8 cellular contexts compared by ENCODE assay signal in genomic region chr7:37284805-37285211, GRCh38.
DNase-seq lines count a peak whose midpoint lies in the region; ATAC-seq, FAIRE-seq and TF ChIP-seq lines count a peak whose summit lies in the region.

No MANE protein-coding gene starts in this region.

- in situ Hi-C loops in HepG2 (cut with HindIII; ENCODE audit: extremely low pct_ligation_motif_present, low pct_unique_long_range_greater_than_20kb) = loop anchor here (10.0 kb wide), 1 partner anchor 230 kb away; no protein-coding TSS in a partner anchor

- H3K27ac ChIP-seq in caudate nucleus (ENCODE audit: low read depth, low read length) (peak overlapping the region; percentile 97), HepG2 (ENCODE audit: extremely low read length, insufficient read depth, low read length) (no peak overlapping the region)

- WGBS in HepG2 (ENCODE audit: low lambda C conversion rate) = 69% methylated on average over 4 of the region's 6 CpGs

- CTCF ChIA-PET in HepG2 (lab: Yijun Ruan, JAX; ENCODE audit: low intra/inter-chr PET ratio, low total read pairs) = interaction anchor here (0.9 to 1.9 kb wide), 5 partner anchors 68 to 226 kb away, joined by 3 to 6 read pairs (median 3); partner anchors contain the start of gene ELMO1

- TF ChIP-seq CTCF in D721Med (IDR thresholded peaks at IDR 0.05; ENCODE audit: insufficient read depth, missing control alignments) (peak; percentile 66), HepG2 (CRISPR knock-in tag; IDR thresholded peaks at IDR 0.05) (peak; percentile 83)

- no peak for TF ChIP-seq EP300 in HepG2 (IDR thresholded peaks at IDR 0.05; ENCODE audit: low read depth in 2 of 2, low read length in 2 of 2)
- no peak for TF ChIP-seq EP300 in HepG2 (CRISPR knock-in tag; IDR thresholded peaks at IDR 0.05; ENCODE audit: borderline replicate concordance)

- TF ChIP-seq RAD21 in HepG2 (CRISPR knock-in tag; IDR thresholded peaks at IDR 0.05) = peak; percentile 48; the same call in 1 of the 2 replicates

- TF ChIP-seq POLR2A in HepG2 (IDR thresholded peaks at IDR 0.05; ENCODE audit: insufficient read depth in 1 of 2, low read depth in 2 of 2, low read length in 2 of 2) = no peak

- H3K27me3 ChIP-seq in HepG2 (ENCODE audit: control insufficient read depth in 1 of 2, insufficient read depth in 2 of 2, low read length in 2 of 2) = no peaks in the 10 kb centered on the region

- H4K20me1 ChIP-seq in HepG2 (ENCODE audit: insufficient read depth, low read length) = no peaks in the 10 kb centered on the region

- no peaks in the 10 kb centered on the region for H3K4me1 ChIP-seq in HepG2 (ENCODE audit: insufficient read depth, low read length)

- H3K4me3 ChIP-seq in HepG2 (replicated peaks in 1 of 3; ENCODE audit: insufficient read depth in 1 of 3, low read depth in 2 of 3, low read length in 3 of 3) = no peak overlapping the region

- no peak overlapping the region for H3K4me2 ChIP-seq in HepG2 (ENCODE audit: low read depth, low read length)

- ATAC-seq in HepG2 (peak; percentile 83), HG03521 (IDR thresholded peaks at IDR 0.05; ENCODE audit: unreplicated experiment) (no peak)

- H3K79me2 ChIP-seq in HepG2 (ENCODE audit: insufficient read depth, low read length) = no peaks in the 10 kb centered on the region

- H3K36me3 ChIP-seq in HepG2 (replicated peaks in 1 of 2; ENCODE audit: control insufficient read depth in 1 of 2, insufficient read depth in 2 of 2, low read length in 2 of 2) = no peaks in the 10 kb centered on the region

- H3K9me3 ChIP-seq in HepG2 (ENCODE audit: low read length) = no peaks in the 10 kb centered on the region

- FAIRE-seq in D721Med (lab: Jason Lieb, UNC) (peak; percentile 46), HepG2 (lab: Jason Lieb, UNC) (peak; percentile 67)

- DNase-seq in D721Med (ENCODE audit: insufficient read length, low spot score) = no peak
- peak; percentile 46 for DNase-seq in HT1080 (ENCODE audit: low read depth)
- DNase-seq in T-helper 1 cell = peak in 4 of 5 donors; percentile 8 to 26 (median 18)
- peak in 51 of 61 donors; percentile 7 to 82 (median 54) for DNase-seq in caudate nucleus (lab: John Stamatoyannopoulos, UW)
- DNase-seq in HepG2 (ENCODE audit: low spot score) = peak; percentile 16
- peak; percentile 12 for DNase-seq in stimulated activated CD8-positive, alpha-beta memory T cell treated with anti-CD3 and anti-CD28 coated beads, Interleukin-15, amount 100 ng/mL, for 1 hour (ENCODE audit: low read depth)
- DNase-seq in DMS79 (lab: John Stamatoyannopoulos, UW) = no peak

- POLR2A ChIA-PET in HepG2 (lab: Yijun Ruan, JAX) = interaction anchor here (0.7 kb wide), 1 partner anchor 496 kb away, joined by 3 read pairs; no protein-coding TSS in a partner anchor

- no peak overlapping the region for H2AFZ ChIP-seq in HepG2 (ENCODE audit: low read length)

- BruUV-seq in HepG2 (replicated peaks; lab: Mats Ljungman, UMichigan) = no TSS peak

- H3K9ac ChIP-seq in HepG2 (ENCODE audit: insufficient read depth, low read depth, low read length) = no peak overlapping the region

- intact Hi-C loops in HepG2 (cut with micrococcal nuclease; ENCODE audit: unreplicated experiment) = loop anchor here (1.0 to 2.0 kb wide), 3 partner anchors 68 to 210 kb away; partner anchors contain the start of gene ELMO1

TF ChIP-seq in HepG2, 621 proteins besides CTCF, POLR2A, EP300 and RAD21:
- TF ChIP-seq STAG1 (CRISPR knock-in tag; IDR thresholded peaks at IDR 0.05) (peak; percentile 83), SMC3 (IDR thresholded peaks at IDR 0.05; ENCODE audit: low read length) (peak; percentile 68; the same call in 1 of the 2 replicates), E2F2 (CRISPR knock-in tag; IDR thresholded peaks at IDR 0.05; ENCODE audit: borderline replicate concordance) (no peak), YY1 (IDR thresholded peaks at IDR 0.05; ENCODE audit: insufficient read depth, insufficient replicate concordance, low read depth, low read length) (peak; percentile 43), XRCC5 (optimal IDR thresholded peaks at IDR 0.05; ENCODE audit: low read length) (peak; percentile 45)

Comparison
In these comparisons a context has a peak if more than half of its experiments do, and no peak if none do; other contexts are left out.
1. DNase-seq: peak in HT1080 (single experiment), T-helper 1 cell (4 of 5), caudate nucleus (51 of 61), HepG2 (single experiment) and stimulated activated CD8-positive, alpha-beta memory T cell treated with anti-CD3 and anti-CD28 coated beads, Interleukin-15, amount 100 ng/mL, for 1 hour (single experiment); none in D721Med (single experiment) and DMS79 (single experiment).